ENCODE assay signal across 8 cellular contexts in genomic region chr17:8222630-8223355, GRCh38. TPM values are rescaled to one million over a fixed set of nuclear protein-coding genes. Genes with fewer than 3 reads are reported as not detected.
DNase-seq lines count a peak whose midpoint lies in the region; ATAC-seq and TF ChIP-seq lines count a peak whose summit lies in the region.

No MANE protein-coding gene starts in this region.

- H3K79me2 ChIP-seq in OCI-LY3 (ENCODE audit: low read length), result no peaks in the 10 kb centered on the region

- peak; percentile 29 for ATAC-seq in GM21360 (IDR thresholded peaks at IDR 0.05; ENCODE audit: unreplicated experiment)

- H3K27me3 ChIP-seq in OCI-LY3 (ENCODE audit: low read depth, low read length), result no peaks in the 10 kb centered on the region

- peak overlapping the region; percentile 100 for H3K4me3 ChIP-seq in OCI-LY3 (ENCODE audit: low read length)

- peaks cover 7% of the 10 kb centered on the region for H3K36me3 ChIP-seq in OCI-LY3 (replicated peaks; ENCODE audit: low read depth, low read length)

- H3K9ac ChIP-seq in OCI-LY3 (ENCODE audit: low read length), result peak overlapping the region; percentile 99

- peak overlapping the region; percentile 96 for H3K27ac ChIP-seq in OCI-LY3 (ENCODE audit: low read length)
- peak overlapping the region; percentile 96 for H3K27ac ChIP-seq in epithelial cell of prostate

- peak overlapping the region; percentile 100 for H3K4me2 ChIP-seq in OCI-LY3 (ENCODE audit: low read length)

- H2AFZ ChIP-seq in OCI-LY3 (ENCODE audit: low read depth, low read length), result 0 out of 2 replicates have a peak overlapping the region, but pooled peaks have one; percentile 75

- H4K20me1 ChIP-seq in OCI-LY3 (ENCODE audit: insufficient read depth, low read length), result peaks cover 3% of the 10 kb centered on the region; the same call in 1 of the 2 replicates

- DNase-seq in COLO668 (lab: John Stamatoyannopoulos, UW; ENCODE audit: unreplicated experiment) (peak; percentile 74), HT1080 (ENCODE audit: low read depth) (peak; percentile 98), activated T-cell treated with anti-CD3 and anti-CD28 coated beads for 24 hours (ENCODE audit: low read depth) (peak; percentile 87), epithelial cell of prostate (ENCODE audit: low read depth, low spot score) (peak; percentile 92), mucosa of gallbladder (ENCODE audit: low spot score) (peak; percentile 94)
- DNase-seq in stimulated activated CD8-positive, alpha-beta memory T cell treated with anti-CD3 and anti-CD28 coated beads, Interleukin-4, amount 100 ng/mL, for 1 hour (ENCODE audit: low read depth in 2 of 2, low spot score in 1 of 2), result peak; percentile 85 to 86

- H3K9me3 ChIP-seq in OCI-LY3 (ENCODE audit: insufficient read depth, low read length), result no peaks in the 10 kb centered on the region

- TF ChIP-seq CTCF in OCI-LY3 (IDR thresholded peaks at IDR 0.05; ENCODE audit: low read depth, low read length), result no peak

- peaks cover 24% of the 10 kb centered on the region for H3K4me1 ChIP-seq in OCI-LY3 (ENCODE audit: low read length)

RNA-seq across cellular contexts. Expression of gene AURKB, which starts 12.4 kb away (rescaled TPM):
- 147 and 161 TPM in 2 replicates for total RNA-seq in HT1080 (2014; rRNA removed; shearing (Covaris generic))
- polyA plus RNA-seq in HT1080 (2015; cell fraction: cytosol; rRNA removed), result 97.2 and 104 TPM in 2 replicates
- 198 TPM in 2 replicates for polyA plus RNA-seq in HT1080 (2015; cell fraction: nucleus; rRNA removed)
- total RNA-seq in mucosa of gallbladder, result 1.9 TPM

RNA-seq across cellular contexts. Expression of gene CTC1, which starts 25.1 kb away (rescaled TPM):
- 5.2 and 6.9 TPM in 2 replicates for total RNA-seq in HT1080 (2014; rRNA removed; shearing (Covaris generic))
- 4.2 and 4.3 TPM in 2 replicates for polyA plus RNA-seq in HT1080 (2015; cell fraction: cytosol; rRNA removed)
- polyA plus RNA-seq in HT1080 (2015; cell fraction: nucleus; rRNA removed), result 35.1 and 45.6 TPM in 2 replicates
- 66.3 TPM for total RNA-seq in mucosa of gallbladder

RNA-seq across cellular contexts. Expression of gene PFAS, which starts 26.3 kb away (rescaled TPM):
- total RNA-seq in HT1080 (2014; rRNA removed; shearing (Covaris generic)), result 55.3 and 55.4 TPM in 2 replicates
- polyA plus RNA-seq in HT1080 (2015; cell fraction: cytosol; rRNA removed), result 21.2 and 23.4 TPM in 2 replicates
- polyA plus RNA-seq in HT1080 (2015; cell fraction: nucleus; rRNA removed), result 144 and 146 TPM in 2 replicates
- total RNA-seq in mucosa of gallbladder, result 31.4 TPM

RNA-seq across cellular contexts. Expression of gene BORCS6, which starts 32.8 kb away (rescaled TPM):
- 6.5 and 9.9 TPM in 2 replicates for total RNA-seq in HT1080 (2014; rRNA removed; shearing (Covaris generic))
- 3.7 and 3.9 TPM in 2 replicates for polyA plus RNA-seq in HT1080 (2015; cell fraction: cytosol; rRNA removed)
- polyA plus RNA-seq in HT1080 (2015; cell fraction: nucleus; rRNA removed), result 2.5 and 2.8 TPM in 2 replicates
- total RNA-seq in mucosa of gallbladder, result 12.4 TPM

RNA-seq across cellular contexts. Expression of gene TMEM107, which starts 46.6 kb away (rescaled TPM):
- 12.3 and 14.5 TPM in 2 replicates for total RNA-seq in HT1080 (2014; rRNA removed; shearing (Covaris generic))
- 16.3 and 18.6 TPM in 2 replicates for polyA plus RNA-seq in HT1080 (2015; cell fraction: cytosol; rRNA removed)
- polyA plus RNA-seq in HT1080 (2015; cell fraction: nucleus; rRNA removed), result 15.3 and 16.0 TPM in 2 replicates
- 22.5 TPM for total RNA-seq in mucosa of gallbladder

Comparison
In these comparisons a context has a peak if more than half of its experiments do, and no peak if none do; other contexts are left out.
1. Peak in every context shown above with its lines: DNase-seq, ATAC-seq, H3K4me3 ChIP-seq and H3K27ac ChIP-seq.
2. RNA of gene AURKB, which starts 12.4 kb away (total RNA-seq): 147 to 161 TPM in HT1080; 1.9 TPM in mucosa of gallbladder (single experiment); every median in the first group is over 10 times any median in the second.